In the genomic region with DNA sequence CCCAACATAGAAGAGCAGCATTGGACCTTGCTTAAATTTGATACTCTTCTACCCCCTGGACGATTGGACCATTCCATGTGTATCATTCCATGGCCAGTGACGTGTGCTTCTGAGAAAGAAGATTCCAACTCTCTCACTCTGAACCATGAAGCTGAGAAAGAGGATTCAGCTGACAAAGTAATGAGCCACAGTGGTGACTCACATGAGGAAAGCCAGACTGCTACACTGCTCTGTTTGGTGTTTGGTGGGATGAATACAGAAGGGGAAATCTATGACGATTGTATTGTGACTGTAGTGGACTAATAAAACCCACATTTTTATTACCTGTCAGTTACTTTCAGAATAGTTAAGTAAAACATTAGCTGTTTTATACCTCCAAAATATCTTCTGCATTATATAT, we compare ENCODE assay signal across 12 cellular contexts. TPM values are rescaled to one million over a fixed set of nuclear protein-coding genes. Genes with fewer than 3 reads are reported as not detected.
DNase-seq lines count a peak whose midpoint lies in the region; ATAC-seq and TF ChIP-seq lines count a peak whose summit lies in the region.
"Had no signal": no experiment of that assay in that cellular context is flagged by ENCODE, and none has a peak within 500 bp of the region (broad histone marks: within the 10 kb centered on the region; RNA-seq: fewer than 3 reads in every experiment).

No MANE protein-coding gene starts in this region.

- H3K27ac Mint-ChIP-seq in activated T-cell treated with anti-CD3 and anti-CD28 coated beads, Interleukin-2, amount 50 U/mL, for 24 hours, result peak overlapping the region; percentile 75
- H3K27ac Mint-ChIP-seq: CD8-positive, alpha-beta T cell had no signal

- H3K4me3 ChIP-seq in stomach, result no peak overlapping the region
- H3K4me3 ChIP-seq: thoracic aorta had no signal

- intact Hi-C loops in stomach (cut with DNase I; ENCODE audit: low total_unique reads), result no loop called here

- peaks cover 39 to 49% (median 43%) of the 10 kb centered on the region in 4 donors for H3K4me1 ChIP-seq in stomach

- no peak overlapping the region for H3K4me3 Mint-ChIP-seq in activated T-cell treated with anti-CD3 and anti-CD28 coated beads, Interleukin-2, amount 50 U/mL, for 24 hours
- H3K4me3 Mint-ChIP-seq: CD8-positive, alpha-beta T cell had no signal

- peaks cover 52 to 96% (median 94%) of the 10 kb centered on the region in 4 donors for H3K36me3 ChIP-seq in stomach

- WGBS in stomach, 5 donors, result 33 to 60% (median 46%) methylated on average over 3 of the region's 3 CpGs

- H3K27ac ChIP-seq in stomach, result peak overlapping the region in 3 of 5 donors; percentile 6 to 43 (median 42)
- H3K27ac ChIP-seq: parathyroid adenoma, thoracic aorta, VCaP had no signal

- ATAC-seq in GM21825 (IDR thresholded peaks at IDR 0.05; ENCODE audit: unreplicated experiment), result no peak
- no peak for ATAC-seq in GM18519 (IDR thresholded peaks at IDR 0.05; ENCODE audit: low FRiP score, unreplicated experiment)
- no peak for ATAC-seq in GM21515 (IDR thresholded peaks at IDR 0.05; ENCODE audit: unreplicated experiment)
- ATAC-seq: CD8-positive, alpha-beta T cell had no signal

- no peaks in the 10 kb centered on the region for H3K27me3 ChIP-seq in stomach

- H3K4me1 Mint-ChIP-seq in activated T-cell treated with anti-CD3 and anti-CD28 coated beads, Interleukin-2, amount 50 U/mL, for 24 hours (ENCODE audit: low read depth), result peaks cover 42% of the 10 kb centered on the region

- peaks cover 88% of the 10 kb centered on the region for H3K36me3 Mint-ChIP-seq in activated T-cell treated with anti-CD3 and anti-CD28 coated beads, Interleukin-2, amount 50 U/mL, for 24 hours (ENCODE audit: low read depth)

- TF ChIP-seq CTCF in stomach (IDR thresholded peaks at IDR 0.05), result no peak

- no peak for DNase-seq in activated T-cell treated with anti-CD3 and anti-CD28 coated beads, Interleukin-2, amount 50 U/mL, for 24 hours
- DNase-seq in activated T-cell treated with anti-CD3 and anti-CD28 coated beads for 4 hours, result no peak
- peak; percentile 68 for DNase-seq in T1000 (lab: John Stamatoyannopoulos, UW)
- peak; percentile 86 for DNase-seq in hepatic stellate cell (ENCODE audit: low spot score)
- no peak for DNase-seq in stomach
- DNase-seq: CD8-positive, alpha-beta T cell had no signal

- H3K27me3 Mint-ChIP-seq in activated T-cell treated with anti-CD3 and anti-CD28 coated beads, Interleukin-2, amount 50 U/mL, for 24 hours, result no peaks in the 10 kb centered on the region

- TF ChIP-seq EP300 in stomach (IDR thresholded peaks at IDR 0.05), result no peak

- no peaks in the 10 kb centered on the region for H3K9me3 ChIP-seq in stomach
- H3K9me3 ChIP-seq: thoracic aorta had no signal

- no peaks in the 10 kb centered on the region for H3K9me3 Mint-ChIP-seq in activated T-cell treated with anti-CD3 and anti-CD28 coated beads, Interleukin-2, amount 50 U/mL, for 24 hours
- H3K9me3 Mint-ChIP-seq: CD8-positive, alpha-beta T cell had no signal

- no peak for TF ChIP-seq POLR2A in stomach (IDR thresholded peaks at IDR 0.05)

RNA-seq across cellular contexts. Expression of a gene that starts 7.5 kb away (rescaled TPM):
- 100 to 1,000 TPM in 3 of 5 donors, 10 to 100 TPM in 2; 40.8 to 142 (median 137) TPM for total RNA-seq in stomach
- polyA plus RNA-seq in stomach, result 10 to 100 TPM; 21.5 to 99.3 (median 61.0) TPM

RNA-seq across cellular contexts. Expression of a gene that starts 27.9 kb away (rescaled TPM):
- total RNA-seq in stomach, result 100 to 1,000 TPM in 2 of 5 donors, 10 to 100 TPM in 3; 25.1 to 140 (median 42.6) TPM
- 1 to 10 TPM; 3.9 to 5.0 (median 4.5) TPM for polyA plus RNA-seq in stomach

RNA-seq across cellular contexts. Expression of a gene that starts 33.3 kb away (rescaled TPM):
- total RNA-seq in stomach, result 10 to 100 TPM; 11.2 to 32.6 (median 12.7) TPM
- 10 to 100 TPM; 17.4 to 18.8 (median 17.9) TPM for polyA plus RNA-seq in stomach

RNA-seq across cellular contexts. Expression of a gene that starts 44.1 kb away (rescaled TPM):
- 10 to 100 TPM in 4 of 5 donors, 1 to 10 TPM in 1; 4.6 to 62.0 (median 28.8) TPM for total RNA-seq in stomach
- polyA plus RNA-seq in stomach, result 10 to 100 TPM; 19.0 to 32.2 (median 20.9) TPM

Comparison
In these comparisons a context has a peak if more than half of its experiments do, and no peak if none do; other contexts are left out.
1. DNase-seq: peak in T1000 (single experiment) and hepatic stellate cell (single experiment); none in activated T-cell treated with anti-CD3 and anti-CD28 coated beads, Interleukin-2, amount 50 U/mL, for 24 hours (single experiment), activated T-cell treated with anti-CD3 and anti-CD28 coated beads for 4 hours (single experiment) and stomach (single experiment).